ENCODE assay signal across 1 cellular context in the genomic region with DNA sequence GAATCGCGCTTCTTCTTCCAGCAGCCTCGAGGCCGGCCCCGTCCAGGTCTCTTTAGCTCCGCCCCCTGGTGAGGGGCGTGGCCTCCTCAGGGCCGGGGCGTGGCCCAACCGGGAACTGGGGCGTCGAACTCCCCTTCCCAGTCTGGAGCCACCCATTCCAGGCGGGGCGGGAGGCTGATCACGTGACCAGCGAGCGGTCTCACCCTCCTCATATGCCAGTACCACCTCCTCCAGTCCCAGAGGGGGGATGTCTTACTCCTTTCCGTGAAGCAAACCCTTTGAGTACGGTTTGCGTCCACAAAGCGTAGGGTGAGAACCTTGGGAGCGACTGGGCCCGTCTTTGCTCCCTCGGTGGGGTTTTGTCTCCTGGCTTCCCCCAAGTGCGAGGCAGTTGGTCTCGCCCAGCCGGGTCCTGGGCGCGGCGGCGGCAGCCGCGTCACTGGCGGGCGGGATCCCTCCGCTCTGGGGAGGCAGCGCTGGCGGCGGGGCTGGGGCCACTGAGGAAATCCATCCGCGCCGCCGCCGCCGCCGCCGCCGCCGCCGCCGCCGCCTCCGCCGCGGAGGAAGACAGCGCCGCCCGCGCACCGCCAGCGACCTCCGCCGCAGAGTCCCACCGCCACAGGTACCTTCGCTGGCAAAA.
TF ChIP-seq lines count a peak whose summit lies in the region.

A gene (plus strand): TSS at position 439 of the 640 bp plus-strand sequence. CDS start 2,526 bp downstream, outside the sequence.

TF ChIP-seq in HEK293, 187 proteins besides CTCF, POLR2A, EP300 and RAD21 (continued from another document):
- TF ChIP-seq, protein P1, sequence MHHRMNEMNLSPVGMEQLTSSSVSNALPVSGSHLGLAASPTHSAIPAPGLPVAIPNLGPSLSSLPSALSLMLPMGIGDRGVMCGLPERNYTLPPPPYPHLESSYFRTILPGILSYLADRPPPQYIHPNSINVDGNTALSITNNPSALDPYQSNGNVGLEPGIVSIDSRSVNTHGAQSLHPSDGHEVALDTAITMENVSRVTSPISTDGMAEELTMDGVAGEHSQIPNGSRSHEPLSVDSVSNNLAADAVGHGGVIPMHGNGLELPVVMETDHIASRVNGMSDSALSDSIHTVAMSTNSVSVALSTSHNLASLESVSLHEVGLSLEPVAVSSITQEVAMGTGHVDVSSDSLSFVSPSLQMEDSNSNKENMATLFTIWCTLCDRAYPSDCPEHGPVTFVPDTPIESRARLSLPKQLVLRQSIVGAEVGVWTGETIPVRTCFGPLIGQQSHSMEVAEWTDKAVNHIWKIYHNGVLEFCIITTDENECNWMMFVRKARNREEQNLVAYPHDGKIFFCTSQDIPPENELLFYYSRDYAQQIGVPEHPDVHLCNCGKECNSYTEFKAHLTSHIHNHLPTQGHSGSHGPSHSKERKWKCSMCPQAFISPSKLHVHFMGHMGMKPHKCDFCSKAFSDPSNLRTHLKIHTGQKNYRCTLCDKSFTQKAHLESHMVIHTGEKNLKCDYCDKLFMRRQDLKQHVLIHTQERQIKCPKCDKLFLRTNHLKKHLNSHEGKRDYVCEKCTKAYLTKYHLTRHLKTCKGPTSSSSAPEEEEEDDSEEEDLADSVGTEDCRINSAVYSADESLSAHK (tag by site-specific recombination; IDR thresholded peaks at IDR 0.05), result peak; percentile 53
- no peak for TF ChIP-seq ZNF571 (tag by site-specific recombination; IDR thresholded peaks at IDR 0.05)
- no peak for TF ChIP-seq EGR2 (tag by site-specific recombination; IDR thresholded peaks at IDR 0.05; ENCODE audit: low read depth)
- TF ChIP-seq ZNF202 (tag by site-specific recombination; IDR thresholded peaks at IDR 0.05; ENCODE audit: borderline replicate concordance), result no peak
- peak; percentile 25; the same call in 1 of the 2 replicates for TF ChIP-seq ZNF341 (tag by site-specific recombination; IDR thresholded peaks at IDR 0.05; ENCODE audit: low read depth)
- TF ChIP-seq ZNF146 (tag by site-specific recombination; IDR thresholded peaks at IDR 0.05), result peak; percentile 83
- TF ChIP-seq BCL11A (tag by site-specific recombination; IDR thresholded peaks at IDR 0.05; ENCODE audit: low read depth), result no peak
- no peak for TF ChIP-seq TCF7L2 (IDR thresholded peaks at IDR 0.05; ENCODE audit: borderline replicate concordance, low read depth, low read length)
- peak; percentile 60; the same call in 1 of the 2 replicates for TF ChIP-seq ZBTB20 (tag by site-specific recombination; IDR thresholded peaks at IDR 0.05)
- TF ChIP-seq ZNF560 (tag by site-specific recombination; IDR thresholded peaks at IDR 0.05; ENCODE audit: borderline replicate concordance), result no peak
- peak; percentile 97 for TF ChIP-seq ZXDB (tag by site-specific recombination; IDR thresholded peaks at IDR 0.05)
- no peak for TF ChIP-seq ZNF529 (tag by site-specific recombination; IDR thresholded peaks at IDR 0.05; ENCODE audit: insufficient replicate concordance)
- TF ChIP-seq PRDM1 (tag by site-specific recombination; IDR thresholded peaks at IDR 0.05), result no peak
- TF ChIP-seq ZNF707 (tag by site-specific recombination; IDR thresholded peaks at IDR 0.05), result no peak; the same call in 1 of the 2 replicates
- peak; percentile 99 for TF ChIP-seq KLF8 (tag by site-specific recombination; IDR thresholded peaks at IDR 0.05)
- TF ChIP-seq, protein P2, sequence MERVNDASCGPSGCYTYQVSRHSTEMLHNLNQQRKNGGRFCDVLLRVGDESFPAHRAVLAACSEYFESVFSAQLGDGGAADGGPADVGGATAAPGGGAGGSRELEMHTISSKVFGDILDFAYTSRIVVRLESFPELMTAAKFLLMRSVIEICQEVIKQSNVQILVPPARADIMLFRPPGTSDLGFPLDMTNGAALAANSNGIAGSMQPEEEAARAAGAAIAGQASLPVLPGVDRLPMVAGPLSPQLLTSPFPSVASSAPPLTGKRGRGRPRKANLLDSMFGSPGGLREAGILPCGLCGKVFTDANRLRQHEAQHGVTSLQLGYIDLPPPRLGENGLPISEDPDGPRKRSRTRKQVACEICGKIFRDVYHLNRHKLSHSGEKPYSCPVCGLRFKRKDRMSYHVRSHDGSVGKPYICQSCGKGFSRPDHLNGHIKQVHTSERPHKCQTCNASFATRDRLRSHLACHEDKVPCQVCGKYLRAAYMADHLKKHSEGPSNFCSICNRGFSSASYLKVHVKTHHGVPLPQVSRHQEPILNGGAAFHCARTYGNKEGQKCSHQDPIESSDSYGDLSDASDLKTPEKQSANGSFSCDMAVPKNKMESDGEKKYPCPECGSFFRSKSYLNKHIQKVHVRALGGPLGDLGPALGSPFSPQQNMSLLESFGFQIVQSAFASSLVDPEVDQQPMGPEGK (tag by site-specific recombination; IDR thresholded peaks at IDR 0.05), result peak; percentile 80
- TF ChIP-seq, protein P3, sequence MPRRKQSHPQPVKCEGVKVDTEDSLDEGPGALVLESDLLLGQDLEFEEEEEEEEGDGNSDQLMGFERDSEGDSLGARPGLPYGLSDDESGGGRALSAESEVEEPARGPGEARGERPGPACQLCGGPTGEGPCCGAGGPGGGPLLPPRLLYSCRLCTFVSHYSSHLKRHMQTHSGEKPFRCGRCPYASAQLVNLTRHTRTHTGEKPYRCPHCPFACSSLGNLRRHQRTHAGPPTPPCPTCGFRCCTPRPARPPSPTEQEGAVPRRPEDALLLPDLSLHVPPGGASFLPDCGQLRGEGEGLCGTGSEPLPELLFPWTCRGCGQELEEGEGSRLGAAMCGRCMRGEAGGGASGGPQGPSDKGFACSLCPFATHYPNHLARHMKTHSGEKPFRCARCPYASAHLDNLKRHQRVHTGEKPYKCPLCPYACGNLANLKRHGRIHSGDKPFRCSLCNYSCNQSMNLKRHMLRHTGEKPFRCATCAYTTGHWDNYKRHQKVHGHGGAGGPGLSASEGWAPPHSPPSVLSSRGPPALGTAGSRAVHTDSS (tag by site-specific recombination; IDR thresholded peaks at IDR 0.05), result peak; percentile 66
- TF ChIP-seq ZNF37A (tag by site-specific recombination; IDR thresholded peaks at IDR 0.05), result no peak; the same call in 1 of the 2 replicates
- TF ChIP-seq ZNF121 (tag by site-specific recombination; IDR thresholded peaks at IDR 0.05), result peak; percentile 92
- TF ChIP-seq ZNF610 (tag by site-specific recombination; IDR thresholded peaks at IDR 0.05; ENCODE audit: borderline replicate concordance), result peak; percentile 90
- no peak for TF ChIP-seq MEIS1 (CRISPR knock-in tag; IDR thresholded peaks at IDR 0.05; ENCODE audit: borderline replicate concordance)
- peak; percentile 98 for TF ChIP-seq ZSCAN30 (tag by site-specific recombination; IDR thresholded peaks at IDR 0.05)
- no peak for TF ChIP-seq ZNF175 (tag by site-specific recombination; IDR thresholded peaks at IDR 0.05)
- TF ChIP-seq ZNF132 (tag by site-specific recombination; IDR thresholded peaks at IDR 0.05; ENCODE audit: borderline replicate concordance), result no peak
- no peak; the same call in 1 of the 2 replicates for TF ChIP-seq GLI2 (tag by site-specific recombination; IDR thresholded peaks at IDR 0.05; ENCODE audit: borderline replicate concordance, low read depth)
- TF ChIP-seq ZNF404 (tag by site-specific recombination; IDR thresholded peaks at IDR 0.05), result 0 out of 2 replicates have a peak, but pooled peaks have one; percentile 20
